In genomic region chrX:115592997-115593734, GRCh38 we compare ENCODE assay signal across 13 cellular contexts. TPM values are rescaled to one million over a fixed set of nuclear protein-coding genes. Genes with fewer than 3 reads are reported as not detected.
DNase-seq lines count a peak whose midpoint lies in the region; TF ChIP-seq lines count a peak whose summit lies in the region.
"Had no signal": no experiment of that assay in that cellular context is flagged by ENCODE, and none has a peak within 500 bp of the region (broad histone marks: within the 10 kb centered on the region; RNA-seq: fewer than 3 reads in every experiment).

No MANE protein-coding gene starts in this region.

- H3K27ac ChIP-seq in BLaER1 (peak overlapping the region; percentile 20; the same call in 1 of the 2 replicates), SJSA1 (peak overlapping the region; percentile 58), osteoblast (ENCODE audit: low read depth, low read length) (peak overlapping the region; percentile 58)

- H3K27me3 ChIP-seq in BLaER1: peaks cover 98% of the 10 kb centered on the region
- H3K27me3 ChIP-seq in SJSA1 (replicated peaks): no peaks in the 10 kb centered on the region
- peaks cover 18% of the 10 kb centered on the region for H3K27me3 ChIP-seq in osteoblast (ENCODE audit: insufficient read depth, low read length)

- H3K4me3 ChIP-seq in BLaER1 (no peak overlapping the region), SJSA1 (peak overlapping the region; percentile 35), osteoblast (ENCODE audit: insufficient read depth, low read length) (peak overlapping the region; percentile 60)

- H3K36me3 ChIP-seq in BLaER1 (peaks cover 15% of the 10 kb centered on the region; the same call in 1 of the 2 replicates), SJSA1 (no peaks in the 10 kb centered on the region), osteoblast (ENCODE audit: insufficient read depth, low read length) (peaks cover 6% of the 10 kb centered on the region)

- H3K9ac ChIP-seq in BLaER1: no peak overlapping the region

- H3K79me2 ChIP-seq in osteoblast (ENCODE audit: insufficient read depth, low read length): peaks cover 83% of the 10 kb centered on the region

- H4K20me1 ChIP-seq in BLaER1 (peaks cover 98% of the 10 kb centered on the region), osteoblast (ENCODE audit: insufficient read depth, low read length) (no peaks in the 10 kb centered on the region)

- H3K4me1 ChIP-seq in BLaER1: peaks cover 48% of the 10 kb centered on the region
- H3K4me1 ChIP-seq in SJSA1 (replicated peaks): peaks cover 21% of the 10 kb centered on the region
- H3K4me1 ChIP-seq in osteoblast (ENCODE audit: insufficient read depth, low read length): peaks cover 27% of the 10 kb centered on the region

- H2AFZ ChIP-seq in osteoblast (ENCODE audit: low read length): no peak overlapping the region

- H3K4me2 ChIP-seq in BLaER1 (peak overlapping the region; percentile 43), osteoblast (ENCODE audit: insufficient read depth, low read length) (peak overlapping the region; percentile 65)

- DNase-seq in SJSA1 (ENCODE audit: low read depth in 1 of 2, low spot score in 2 of 2) (peak in 1 of 2 experiments; percentile 39), fibroblast of peridontal ligament (ENCODE audit: extremely low read depth) (peak; percentile 41), osteoblast (ENCODE audit: insufficient read length, low spot score, missing footprints) (no peak), NCI-H748 (lab: John Stamatoyannopoulos, UW; ENCODE audit: unreplicated experiment) (no peak), activated gamma-delta T cell treated with Interleukin-2 at 50 U/mL for 16 hours (no peak), NCI-H526 (lab: John Stamatoyannopoulos, UW) (no peak)
- DNase-seq in activated T-cell treated with anti-CD3 and anti-CD28 coated beads, Interleukin-2, amount 50 U/mL, for 1 hour: no peak
- DNase-seq: activated T-cell treated with anti-CD3 and anti-CD28 coated beads, Interleukin-2, amount 50 U/mL, for 48 hours; C1 segment of cervical spinal cord; effector memory CD4-positive, alpha-beta T cell; midbrain; NCI-H524 treated with DMSO at 0.1 percent for 48 hours had no signal

- H3K9me3 ChIP-seq in BLaER1 (no peaks in the 10 kb centered on the region), SJSA1 (replicated peaks) (no peaks in the 10 kb centered on the region), osteoblast (ENCODE audit: low read depth, low read length) (no peaks in the 10 kb centered on the region)

- TF ChIP-seq CTCF in osteoblast (IDR thresholded peaks at IDR 0.05; ENCODE audit: extremely low read depth, low read depth, low read length): no peak

RNA-seq across cellular contexts. Expression of gene PLS3, which starts 32.2 kb away (rescaled TPM):
- total RNA-seq in SJSA1 (2014; rRNA removed; shearing (Covaris generic)): 285 and 317 TPM in 2 replicates
- 324 and 358 TPM in 2 replicates for total RNA-seq in osteoblast
